In the genomic region with DNA sequence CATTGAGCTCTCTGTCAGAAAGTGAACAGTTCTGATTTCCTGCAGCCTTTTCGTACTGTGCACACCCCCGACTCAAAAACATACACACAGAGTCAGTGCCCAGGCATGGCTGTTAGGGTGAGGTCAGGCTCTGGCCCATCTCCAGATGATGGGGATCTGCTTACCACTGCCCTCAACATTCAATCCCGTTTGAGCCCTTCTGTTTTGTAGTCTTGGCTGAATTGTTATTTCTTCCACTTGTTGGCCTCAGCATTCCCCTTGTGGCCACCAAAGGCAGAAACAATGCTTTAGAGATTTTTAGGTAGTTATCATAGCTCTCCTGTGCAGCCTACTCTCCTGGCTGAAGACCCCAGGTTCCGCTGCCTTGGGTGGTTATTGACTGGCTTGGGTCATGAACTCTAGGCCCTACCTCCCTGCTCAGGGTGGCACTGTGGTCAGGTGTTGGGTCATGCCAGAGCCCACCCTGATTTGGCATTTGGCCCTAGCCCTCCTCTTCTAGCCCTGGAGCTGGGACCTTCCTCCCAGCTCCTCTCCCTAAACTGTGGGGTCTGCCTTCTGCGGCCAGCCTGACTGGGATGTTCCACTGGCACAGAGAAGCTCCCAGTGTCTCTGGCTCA, we compare ENCODE assay signal across 13 cellular contexts. TPM values are rescaled to one million over a fixed set of nuclear protein-coding genes. Genes with fewer than 3 reads are reported as not detected.
DNase-seq lines count a peak whose midpoint lies in the region; ATAC-seq and TF ChIP-seq lines count a peak whose summit lies in the region.
"Had no signal": no experiment of that assay in that cellular context is flagged by ENCODE, and none has a peak within 500 bp of the region (broad histone marks: within the 10 kb centered on the region; RNA-seq: fewer than 3 reads in every experiment).

No MANE protein-coding gene starts in this region.

- no peaks in the 10 kb centered on the region for H3K9me3 ChIP-seq in OCI-LY7 (ENCODE audit: low read length)

- H3K4me3 ChIP-seq in fibroblast of mammary gland (ENCODE audit: control insufficient read depth, low read depth, low read length) (no peak overlapping the region), OCI-LY7 (ENCODE audit: low read depth, low read length, poor library complexity, severe bottlenecking) (no peak overlapping the region)

- POLR2A ChIA-PET in OCI-LY7 (lab: Charles Lee): interaction anchor here (0.6 kb wide), 2 partner anchors 80 to 731 kb away, joined by 3 read pairs; no protein-coding TSS in a partner anchor

- no peaks in the 10 kb centered on the region for H4K20me1 ChIP-seq in OCI-LY7 (ENCODE audit: insufficient read depth, low read length)

- DNase-seq in EH (ENCODE audit: low read depth): peak; percentile 64
- DNase-seq in fibroblast of mammary gland (ENCODE audit: low read depth): peak; percentile 64
- peak; percentile 4 for DNase-seq in retina
- no peak for DNase-seq in OCI-LY7 (ENCODE audit: low spot score)
- no peak for DNase-seq in HuH-7 (ENCODE audit: low spot score)
- DNase-seq: Calu3, naive B cell, NCI-H2107 had no signal

- ATAC-seq in SK-N-SH treated with all-trans-retinoic acid at 6 μM for 48 hours (peak; percentile 71), HG02571 (IDR thresholded peaks at IDR 0.05; ENCODE audit: unreplicated experiment) (no peak), GM21723 (IDR thresholded peaks at IDR 0.05; ENCODE audit: unreplicated experiment) (no peak)
- ATAC-seq: stimulated activated effector memory CD8-positive, alpha-beta T cell treated with anti-CD3 and anti-CD28 coated beads, Interleukin-12 subunit alpha, Interleukin-12 subunit beta, amount 100 ng/mL, for 72 hours had no signal

- no peak overlapping the region for H3K4me2 ChIP-seq in OCI-LY7 (ENCODE audit: low read length)

- peak; percentile 49 for TF ChIP-seq CTCF in fibroblast of mammary gland (conservative IDR thresholded peaks at IDR 0.05; ENCODE audit: control insufficient read depth, insufficient read depth, low read depth, low read length)
- TF ChIP-seq CTCF in OCI-LY7 (conservative IDR thresholded peaks at IDR 0.05; ENCODE audit: low read length): no peak

- no peaks in the 10 kb centered on the region for H3K36me3 ChIP-seq in OCI-LY7 (ENCODE audit: insufficient read depth, low read length)

- no peaks in the 10 kb centered on the region for H3K79me2 ChIP-seq in OCI-LY7 (ENCODE audit: insufficient read depth, low read depth, low read length)

- H3K4me1 ChIP-seq in OCI-LY7 (ENCODE audit: insufficient read depth, low read length, poor library complexity, severe bottlenecking): peaks cover 11% of the 10 kb centered on the region

- intact Hi-C loops in OCI-LY7 (cut with micrococcal nuclease; ENCODE audit: unreplicated experiment): no loop called here

- H3K9me2 ChIP-seq in OCI-LY7 (ENCODE audit: insufficient read depth, low read length): no peaks in the 10 kb centered on the region

- BruUV-seq in OCI-LY7 (replicated peaks; lab: Mats Ljungman, UMichigan): no TSS peak

- no peak overlapping the region for H2AFZ ChIP-seq in OCI-LY7 (ENCODE audit: low read length)

- no peak overlapping the region for H3K27ac ChIP-seq in OCI-LY7 (ENCODE audit: low read depth, low read length, poor library complexity, severe bottlenecking)

- CTCF ChIA-PET in OCI-LY7 (lab: Charles Lee; ENCODE audit: unreplicated experiment): no interaction called here

TF ChIP-seq in SK-N-SH treated with all-trans-retinoic acid at 6 μM for 48 hours, 23 proteins besides CTCF, POLR2A, EP300 and RAD21:
- TF ChIP-seq SNAI2 (CRISPR knock-in tag; IDR thresholded peaks at IDR 0.05) (no peak), PPARA (CRISPR knock-in tag; IDR thresholded peaks at IDR 0.05; ENCODE audit: borderline replicate concordance) (no peak), BACH2 (CRISPR knock-in tag; IDR thresholded peaks at IDR 0.05; ENCODE audit: borderline replicate concordance) (no peak), ZFP30 (CRISPR knock-in tag; IDR thresholded peaks at IDR 0.05) (no peak), ARNTL (CRISPR knock-in tag; IDR thresholded peaks at IDR 0.05; ENCODE audit: borderline replicate concordance, low read depth) (no peak), ZC3H10 (CRISPR knock-in tag; IDR thresholded peaks at IDR 0.05) (no peak), ZFP3 (CRISPR knock-in tag; IDR thresholded peaks at IDR 0.05) (no peak), OSR1 (CRISPR knock-in tag; IDR thresholded peaks at IDR 0.05) (no peak)
- TF ChIP-seq, protein P1, sequence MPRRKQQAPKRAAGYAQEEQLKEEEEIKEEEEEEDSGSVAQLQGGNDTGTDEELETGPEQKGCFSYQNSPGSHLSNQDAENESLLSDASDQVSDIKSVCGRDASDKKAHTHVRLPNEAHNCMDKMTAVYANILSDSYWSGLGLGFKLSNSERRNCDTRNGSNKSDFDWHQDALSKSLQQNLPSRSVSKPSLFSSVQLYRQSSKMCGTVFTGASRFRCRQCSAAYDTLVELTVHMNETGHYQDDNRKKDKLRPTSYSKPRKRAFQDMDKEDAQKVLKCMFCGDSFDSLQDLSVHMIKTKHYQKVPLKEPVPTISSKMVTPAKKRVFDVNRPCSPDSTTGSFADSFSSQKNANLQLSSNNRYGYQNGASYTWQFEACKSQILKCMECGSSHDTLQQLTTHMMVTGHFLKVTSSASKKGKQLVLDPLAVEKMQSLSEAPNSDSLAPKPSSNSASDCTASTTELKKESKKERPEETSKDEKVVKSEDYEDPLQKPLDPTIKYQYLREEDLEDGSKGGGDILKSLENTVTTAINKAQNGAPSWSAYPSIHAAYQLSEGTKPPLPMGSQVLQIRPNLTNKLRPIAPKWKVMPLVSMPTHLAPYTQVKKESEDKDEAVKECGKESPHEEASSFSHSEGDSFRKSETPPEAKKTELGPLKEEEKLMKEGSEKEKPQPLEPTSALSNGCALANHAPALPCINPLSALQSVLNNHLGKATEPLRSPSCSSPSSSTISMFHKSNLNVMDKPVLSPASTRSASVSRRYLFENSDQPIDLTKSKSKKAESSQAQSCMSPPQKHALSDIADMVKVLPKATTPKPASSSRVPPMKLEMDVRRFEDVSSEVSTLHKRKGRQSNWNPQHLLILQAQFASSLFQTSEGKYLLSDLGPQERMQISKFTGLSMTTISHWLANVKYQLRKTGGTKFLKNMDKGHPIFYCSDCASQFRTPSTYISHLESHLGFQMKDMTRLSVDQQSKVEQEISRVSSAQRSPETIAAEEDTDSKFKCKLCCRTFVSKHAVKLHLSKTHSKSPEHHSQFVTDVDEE (CRISPR knock-in tag; IDR thresholded peaks at IDR 0.05): no peak
TF ChIP-seq in SK-N-SH treated with all-trans-retinoic acid at 6 μM for 48 hours: peak in this region for 0.

RNA-seq across cellular contexts. Expression of a gene that starts 7.8 kb away (rescaled TPM):
- not detected in 2 replicates for total RNA-seq in OCI-LY7 (2014; rRNA removed; shearing (Covaris generic))
- total RNA-seq in OCI-LY7 (2022): not detected in 2 replicates
- total RNA-seq: Calu3, RPMI7951 had no signal

RNA-seq across cellular contexts. Expression of a gene that starts 12.8 kb away (rescaled TPM):
- total RNA-seq in OCI-LY7 (2014; rRNA removed; shearing (Covaris generic)): not detected in 2 replicates
- total RNA-seq in OCI-LY7 (2022): 0.08 and 0.15 TPM in 2 replicates

RNA-seq across cellular contexts. Expression of a gene that starts 47.6 kb away (rescaled TPM):
- total RNA-seq in OCI-LY7 (2014; rRNA removed; shearing (Covaris generic)): 46.7 and 47.9 TPM in 2 replicates
- 45.6 and 46.8 TPM in 2 replicates for total RNA-seq in OCI-LY7 (2022)

Comparison
In these comparisons a context has a peak if more than half of its experiments do, and no peak if none do; other contexts are left out.
1. DNase-seq: peak in EH (single experiment), fibroblast of mammary gland (single experiment) and retina (single experiment); none in OCI-LY7 (single experiment) and HuH-7 (single experiment).